In genomic region chr2:27053776-27054175, GRCh38 we compare ENCODE assay signal across 17 cellular contexts.
"Had no signal": no experiment of that assay in that cellular context is flagged by ENCODE, and none has a peak within 500 bp of the region (broad histone marks: within the 10 kb centered on the region; RNA-seq: fewer than 3 reads in every experiment).

No MANE protein-coding gene starts in this region.

- ATAC-seq: body of pancreas, foreskin keratinocyte, SK-N-SH treated with all-trans-retinoic acid at 6 μM for 48 hours had no signal

- DNase-seq: activated CD4-positive, alpha-beta T cell treated with anti-CD3 and anti-CD28 coated beads, Interleukin-2, amount 50 U/mL, for 1 hour; activated CD4-positive, CD25-positive, alpha-beta regulatory T cell; activated CD8-positive, alpha-beta memory T cell treated with anti-CD3 and anti-CD28 coated beads for 24 hours; activated naive CD4-positive, alpha-beta T cell treated with Interleukin-2 at 50 U/mL for 16 hours; amniotic stem cell; body of pancreas; cortex of kidney; effector CD4-positive, alpha-beta T cell; foreskin keratinocyte; immature natural killer cell; retina; stimulated activated CD4-positive, alpha-beta T cell treated with anti-CD3 and anti-CD28 coated beads, Interleukin-2, amount 100 ng/mL, for 48 hours; stimulated activated naive CD4-positive, alpha-beta T cell treated with Interleukin-2 at 50 U/mL for 16 hours; transverse colon had no signal

- H3K27ac ChIP-seq: body of pancreas, foreskin keratinocyte, neutrophil, parathyroid adenoma, transverse colon had no signal

- H3K4me1 ChIP-seq: foreskin keratinocyte had no signal

- H3K9me3 ChIP-seq: body of pancreas, neutrophil, transverse colon had no signal

- H3K79me2 ChIP-seq: parathyroid adenoma had no signal

- H3K27me3 ChIP-seq: body of pancreas, foreskin keratinocyte, transverse colon had no signal

- H3K4me3 ChIP-seq: body of pancreas, transverse colon had no signal

- H2AFZ ChIP-seq: parathyroid adenoma had no signal
